ENCODE assay signal across 1 cellular context in the genomic region with DNA sequence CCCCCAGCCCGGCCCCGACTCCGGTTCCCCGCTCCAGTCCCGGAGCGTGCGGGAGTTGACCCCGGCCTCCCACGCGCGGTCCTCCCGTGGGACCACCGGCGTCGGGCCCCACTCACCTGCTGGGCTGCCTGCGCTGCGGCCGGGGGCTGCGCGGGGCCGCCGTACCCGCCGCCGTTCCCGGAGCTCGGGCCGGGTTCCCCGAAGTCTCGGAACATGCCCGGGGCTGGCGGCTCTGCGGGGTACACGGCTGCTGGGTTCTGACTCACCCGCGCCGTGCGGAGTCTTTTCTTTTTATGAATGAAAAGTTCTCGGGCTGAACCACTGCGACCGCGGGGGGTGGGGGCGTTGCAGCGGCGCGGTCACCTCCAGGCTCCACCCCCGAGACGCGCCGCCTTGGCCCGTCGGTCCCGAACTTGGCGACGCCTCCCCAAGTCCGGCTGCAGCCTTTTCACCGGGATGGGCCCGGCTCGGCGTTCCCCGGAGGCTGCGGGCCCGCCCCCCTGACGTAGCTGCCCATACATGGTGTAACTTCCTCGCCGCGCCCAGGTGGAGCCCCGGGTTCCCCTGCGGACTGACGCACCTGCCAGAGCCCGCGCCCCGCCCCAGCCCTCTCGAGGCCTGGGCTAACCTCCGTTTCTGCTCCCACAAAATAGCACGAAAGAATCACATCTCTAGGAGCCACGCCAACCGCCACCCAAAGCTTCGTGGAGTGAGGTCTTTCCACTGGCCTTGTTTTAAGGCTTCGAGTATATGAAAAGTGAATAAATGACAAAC.
TF ChIP-seq lines count a peak whose summit lies in the region.

FOSL1 (minus strand) TSS at position 264 of the 774 bp plus-strand sequence; CDS start at position 215, 49 bp downstream.

TF ChIP-seq in HepG2, 621 proteins besides CTCF, POLR2A, EP300 and RAD21 (continued from another document and continues in another):
- TF ChIP-seq, protein P1, sequence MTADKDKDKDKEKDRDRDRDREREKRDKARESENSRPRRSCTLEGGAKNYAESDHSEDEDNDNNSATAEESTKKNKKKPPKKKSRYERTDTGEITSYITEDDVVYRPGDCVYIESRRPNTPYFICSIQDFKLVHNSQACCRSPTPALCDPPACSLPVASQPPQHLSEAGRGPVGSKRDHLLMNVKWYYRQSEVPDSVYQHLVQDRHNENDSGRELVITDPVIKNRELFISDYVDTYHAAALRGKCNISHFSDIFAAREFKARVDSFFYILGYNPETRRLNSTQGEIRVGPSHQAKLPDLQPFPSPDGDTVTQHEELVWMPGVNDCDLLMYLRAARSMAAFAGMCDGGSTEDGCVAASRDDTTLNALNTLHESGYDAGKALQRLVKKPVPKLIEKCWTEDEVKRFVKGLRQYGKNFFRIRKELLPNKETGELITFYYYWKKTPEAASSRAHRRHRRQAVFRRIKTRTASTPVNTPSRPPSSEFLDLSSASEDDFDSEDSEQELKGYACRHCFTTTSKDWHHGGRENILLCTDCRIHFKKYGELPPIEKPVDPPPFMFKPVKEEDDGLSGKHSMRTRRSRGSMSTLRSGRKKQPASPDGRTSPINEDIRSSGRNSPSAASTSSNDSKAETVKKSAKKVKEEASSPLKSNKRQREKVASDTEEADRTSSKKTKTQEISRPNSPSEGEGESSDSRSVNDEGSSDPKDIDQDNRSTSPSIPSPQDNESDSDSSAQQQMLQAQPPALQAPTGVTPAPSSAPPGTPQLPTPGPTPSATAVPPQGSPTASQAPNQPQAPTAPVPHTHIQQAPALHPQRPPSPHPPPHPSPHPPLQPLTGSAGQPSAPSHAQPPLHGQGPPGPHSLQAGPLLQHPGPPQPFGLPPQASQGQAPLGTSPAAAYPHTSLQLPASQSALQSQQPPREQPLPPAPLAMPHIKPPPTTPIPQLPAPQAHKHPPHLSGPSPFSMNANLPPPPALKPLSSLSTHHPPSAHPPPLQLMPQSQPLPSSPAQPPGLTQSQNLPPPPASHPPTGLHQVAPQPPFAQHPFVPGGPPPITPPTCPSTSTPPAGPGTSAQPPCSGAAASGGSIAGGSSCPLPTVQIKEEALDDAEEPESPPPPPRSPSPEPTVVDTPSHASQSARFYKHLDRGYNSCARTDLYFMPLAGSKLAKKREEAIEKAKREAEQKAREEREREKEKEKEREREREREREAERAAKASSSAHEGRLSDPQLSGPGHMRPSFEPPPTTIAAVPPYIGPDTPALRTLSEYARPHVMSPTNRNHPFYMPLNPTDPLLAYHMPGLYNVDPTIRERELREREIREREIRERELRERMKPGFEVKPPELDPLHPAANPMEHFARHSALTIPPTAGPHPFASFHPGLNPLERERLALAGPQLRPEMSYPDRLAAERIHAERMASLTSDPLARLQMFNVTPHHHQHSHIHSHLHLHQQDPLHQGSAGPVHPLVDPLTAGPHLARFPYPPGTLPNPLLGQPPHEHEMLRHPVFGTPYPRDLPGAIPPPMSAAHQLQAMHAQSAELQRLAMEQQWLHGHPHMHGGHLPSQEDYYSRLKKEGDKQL (CRISPR knock-in tag; IDR thresholded peaks at IDR 0.05; ENCODE audit: low read depth): no peak; the same call in 1 of the 2 replicates
- TF ChIP-seq, protein P2, sequence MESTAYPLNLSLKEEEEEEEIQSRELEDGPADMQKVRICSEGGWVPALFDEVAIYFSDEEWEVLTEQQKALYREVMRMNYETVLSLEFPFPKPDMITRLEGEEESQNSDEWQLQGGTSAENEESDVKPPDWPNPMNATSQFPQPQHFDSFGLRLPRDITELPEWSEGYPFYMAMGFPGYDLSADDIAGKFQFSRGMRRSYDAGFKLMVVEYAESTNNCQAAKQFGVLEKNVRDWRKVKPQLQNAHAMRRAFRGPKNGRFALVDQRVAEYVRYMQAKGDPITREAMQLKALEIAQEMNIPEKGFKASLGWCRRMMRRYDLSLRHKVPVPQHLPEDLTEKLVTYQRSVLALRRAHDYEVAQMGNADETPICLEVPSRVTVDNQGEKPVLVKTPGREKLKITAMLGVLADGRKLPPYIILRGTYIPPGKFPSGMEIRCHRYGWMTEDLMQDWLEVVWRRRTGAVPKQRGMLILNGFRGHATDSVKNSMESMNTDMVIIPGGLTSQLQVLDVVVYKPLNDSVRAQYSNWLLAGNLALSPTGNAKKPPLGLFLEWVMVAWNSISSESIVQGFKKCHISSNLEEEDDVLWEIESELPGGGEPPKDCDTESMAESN (CRISPR knock-in tag; conservative IDR thresholded peaks at IDR 0.05): peak; percentile 91
- TF ChIP-seq, protein P3, sequence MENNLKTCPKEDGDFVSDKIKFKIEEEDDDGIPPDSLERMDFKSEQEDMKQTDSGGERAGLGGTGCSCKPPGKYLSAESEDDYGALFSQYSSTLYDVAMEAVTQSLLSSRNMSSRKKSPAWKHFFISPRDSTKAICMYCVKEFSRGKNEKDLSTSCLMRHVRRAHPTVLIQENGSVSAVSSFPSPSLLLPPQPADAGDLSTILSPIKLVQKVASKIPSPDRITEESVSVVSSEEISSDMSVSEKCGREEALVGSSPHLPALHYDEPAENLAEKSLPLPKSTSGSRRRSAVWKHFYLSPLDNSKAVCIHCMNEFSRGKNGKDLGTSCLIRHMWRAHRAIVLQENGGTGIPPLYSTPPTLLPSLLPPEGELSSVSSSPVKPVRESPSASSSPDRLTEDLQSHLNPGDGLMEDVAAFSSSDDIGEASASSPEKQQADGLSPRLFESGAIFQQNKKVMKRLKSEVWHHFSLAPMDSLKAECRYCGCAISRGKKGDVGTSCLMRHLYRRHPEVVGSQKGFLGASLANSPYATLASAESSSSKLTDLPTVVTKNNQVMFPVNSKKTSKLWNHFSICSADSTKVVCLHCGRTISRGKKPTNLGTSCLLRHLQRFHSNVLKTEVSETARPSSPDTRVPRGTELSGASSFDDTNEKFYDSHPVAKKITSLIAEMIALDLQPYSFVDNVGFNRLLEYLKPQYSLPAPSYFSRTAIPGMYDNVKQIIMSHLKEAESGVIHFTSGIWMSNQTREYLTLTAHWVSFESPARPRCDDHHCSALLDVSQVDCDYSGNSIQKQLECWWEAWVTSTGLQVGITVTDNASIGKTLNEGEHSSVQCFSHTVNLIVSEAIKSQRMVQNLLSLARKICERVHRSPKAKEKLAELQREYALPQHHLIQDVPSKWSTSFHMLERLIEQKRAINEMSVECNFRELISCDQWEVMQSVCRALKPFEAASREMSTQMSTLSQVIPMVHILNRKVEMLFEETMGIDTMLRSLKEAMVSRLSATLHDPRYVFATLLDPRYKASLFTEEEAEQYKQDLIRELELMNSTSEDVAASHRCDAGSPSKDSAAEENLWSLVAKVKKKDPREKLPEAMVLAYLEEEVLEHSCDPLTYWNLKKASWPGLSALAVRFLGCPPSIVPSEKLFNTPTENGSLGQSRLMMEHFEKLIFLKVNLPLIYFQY (CRISPR knock-in tag; IDR thresholded peaks at IDR 0.05; ENCODE audit: borderline replicate concordance): peak; percentile 48; the same call in 1 of the 2 replicates
- no peak for TF ChIP-seq CENPT (CRISPR knock-in tag; IDR thresholded peaks at IDR 0.05; ENCODE audit: low read depth)
- TF ChIP-seq, protein P4, sequence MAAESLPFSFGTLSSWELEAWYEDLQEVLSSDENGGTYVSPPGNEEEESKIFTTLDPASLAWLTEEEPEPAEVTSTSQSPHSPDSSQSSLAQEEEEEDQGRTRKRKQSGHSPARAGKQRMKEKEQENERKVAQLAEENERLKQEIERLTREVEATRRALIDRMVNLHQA (CRISPR knock-in tag; IDR thresholded peaks at IDR 0.05): no peak
- TF ChIP-seq, protein P5, sequence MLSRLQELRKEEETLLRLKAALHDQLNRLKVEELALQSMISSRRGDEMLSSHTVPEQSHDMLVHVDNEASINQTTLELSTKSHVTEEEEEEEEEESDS (CRISPR knock-in tag; IDR thresholded peaks at IDR 0.05; ENCODE audit: borderline replicate concordance): no peak
- no peak for TF ChIP-seq ZNF274 (CRISPR knock-in tag; IDR thresholded peaks at IDR 0.05)
- TF ChIP-seq ZNF138 (CRISPR knock-in tag; IDR thresholded peaks at IDR 0.05; ENCODE audit: low read depth): no peak
- TF ChIP-seq ARHGAP35 (CRISPR knock-in tag; IDR thresholded peaks at IDR 0.05; ENCODE audit: borderline replicate concordance): no peak
- peak in 1 of 2 experiments; percentile 62; a peak in 1 of 4 replicates for TF ChIP-seq KLF16 (CRISPR knock-in tag; IDR thresholded peaks at IDR 0.05)
- TF ChIP-seq HOXA9 (CRISPR knock-in tag; IDR thresholded peaks at IDR 0.05; ENCODE audit: borderline replicate concordance): no peak
- 0 out of 2 replicates have a peak, but pooled peaks have one; percentile 57 for TF ChIP-seq NFATC3 (CRISPR knock-in tag; IDR thresholded peaks at IDR 0.05)
- no peak for TF ChIP-seq HMG20B (CRISPR knock-in tag; conservative IDR thresholded peaks at IDR 0.05)
- no peak for TF ChIP-seq NR2C2 (CRISPR knock-in tag; IDR thresholded peaks at IDR 0.05; ENCODE audit: borderline replicate concordance)
- TF ChIP-seq ZNF841 (CRISPR knock-in tag; IDR thresholded peaks at IDR 0.05; ENCODE audit: borderline replicate concordance): no peak
- TF ChIP-seq ZNF101 (CRISPR knock-in tag; IDR thresholded peaks at IDR 0.05; ENCODE audit: borderline replicate concordance, low read depth): no peak
- TF ChIP-seq ZNF281 (CRISPR knock-in tag; IDR thresholded peaks at IDR 0.05; ENCODE audit: borderline replicate concordance): peak; percentile 24; the same call in 1 of the 2 replicates
- TF ChIP-seq THYN1 (CRISPR knock-in tag; IDR thresholded peaks at IDR 0.05; ENCODE audit: borderline replicate concordance, low read depth): no peak
- TF ChIP-seq YEATS2 (CRISPR knock-in tag; IDR thresholded peaks at IDR 0.05; ENCODE audit: borderline replicate concordance): peak; percentile 71; the same call in 1 of the 2 replicates
- no peak for TF ChIP-seq PRPF4 (IDR thresholded peaks at IDR 0.05; ENCODE audit: low read depth, low read length, poor library complexity, severe bottlenecking)
- TF ChIP-seq ZNF382 (CRISPR knock-in tag; IDR thresholded peaks at IDR 0.05; ENCODE audit: borderline replicate concordance): no peak
- no peak for TF ChIP-seq ZNF263 (CRISPR knock-in tag; IDR thresholded peaks at IDR 0.05)
- TF ChIP-seq LRRFIP1 (CRISPR knock-in tag; conservative IDR thresholded peaks at IDR 0.05): no peak
- TF ChIP-seq ZNF660 (CRISPR knock-in tag; IDR thresholded peaks at IDR 0.05; ENCODE audit: borderline replicate concordance, low read depth): no peak
- TF ChIP-seq ZBTB3 (CRISPR knock-in tag; IDR thresholded peaks at IDR 0.05; ENCODE audit: borderline replicate concordance, low read depth): no peak
- no peak; the same call in 1 of the 2 replicates for TF ChIP-seq FOXC1 (CRISPR knock-in tag; IDR thresholded peaks at IDR 0.05; ENCODE audit: borderline replicate concordance)
- TF ChIP-seq NR2F6 (IDR thresholded peaks at IDR 0.05): no peak
- peak; percentile 36; the same call in 1 of the 2 replicates for TF ChIP-seq NR2F6 (CRISPR knock-in tag; IDR thresholded peaks at IDR 0.05)
- no peak for TF ChIP-seq PAXIP1 (CRISPR knock-in tag; conservative IDR thresholded peaks at IDR 0.05)
